In genomic region chr4:184757810-184758209, GRCh38 we compare ENCODE assay signal across 22 cellular contexts. TPM values are rescaled to one million over a fixed set of nuclear protein-coding genes. Genes with fewer than 3 reads are reported as not detected.
DNase-seq lines count a peak whose midpoint lies in the region; ATAC-seq and TF ChIP-seq lines count a peak whose summit lies in the region.
"Had no signal": no experiment of that assay in that cellular context is flagged by ENCODE, and none has a peak within 500 bp of the region (broad histone marks: within the 10 kb centered on the region; RNA-seq: fewer than 3 reads in every experiment).

No MANE protein-coding gene starts in this region.

- H3K36me3 Mint-ChIP-seq in activated T-cell treated with anti-CD3 and anti-CD28 coated beads, Interleukin-2, amount 50 U/mL, for 4 hours (ENCODE audit: insufficient read depth) = peaks cover 39% of the 10 kb centered on the region

- H3K4me3 ChIP-seq in cardiac fibroblast (replicated peaks in 1 of 2; ENCODE audit: low read depth in 2 of 2, low read length in 2 of 2) = no peak overlapping the region
- no peak overlapping the region for H3K4me3 ChIP-seq in vagina
- H3K4me3 ChIP-seq: GM12878, GM23248 had no signal

- DNase-seq in cardiac fibroblast (ENCODE audit: low read depth in 2 of 2) (peak; percentile 72 to 73), Right ventricle myocardium superior (no peak), omental fat pad (ENCODE audit: low spot score) (no peak), vagina (ENCODE audit: extremely low spot score in 2 of 2) (no peak), HK-2 (ENCODE audit: unreplicated experiment) (no peak)
- DNase-seq in activated T-cell treated with anti-CD3 and anti-CD28 coated beads, Interleukin-2, amount 50 U/mL, for 4 hours = no peak
- DNase-seq: activated CD4-positive, alpha-beta T cell treated with anti-CD3 and anti-CD28 coated beads for 4 hours; activated gamma-delta T cell; activated naive CD8-positive, alpha-beta T cell treated with anti-CD3 and anti-CD28 coated beads, Interleukin-2, amount 10 ng/mL, durations not matched to agents 7 days and 5 days; activated T-cell treated with anti-CD3 and anti-CD28 coated beads, Interleukin-2, amount 50 U/mL, for 1 hour; foreskin keratinocyte; GM23248; KG1; NCI-H1417 treated with DMSO at 0.1 percent for 48 hours; NCI-H774; occipital lobe; stimulated activated CD4-positive, alpha-beta T cell treated with anti-CD3 and anti-CD28 coated beads, Interleukin-2, amount 100 ng/mL, for 48 hours had no signal

- H3K4me3 Mint-ChIP-seq in activated T-cell treated with anti-CD3 and anti-CD28 coated beads, Interleukin-2, amount 50 U/mL, for 4 hours = no peak overlapping the region
- H3K4me3 Mint-ChIP-seq: activated naive CD8-positive, alpha-beta T cell treated with anti-CD3 and anti-CD28 coated beads, Interleukin-2, amount 10 ng/mL, durations not matched to agents 7 days and 5 days; CD14-positive monocyte; T-helper 2 cell treated with Interferon-gamma antibody and Interleukin-4, amounts not matched to agents 5 μg/mL and 100 μg/mL, for 36 hours had no signal

- ATAC-seq in Right ventricle myocardium superior (ENCODE audit: poor library complexity) (peak; percentile 68), omental fat pad (ENCODE audit: low FRiP score) (peak; percentile 41), HG02840 (IDR thresholded peaks at IDR 0.05; ENCODE audit: low FRiP score, unreplicated experiment) (no peak)
- no peak for ATAC-seq in activated T-cell treated with anti-CD3 and anti-CD28 coated beads, Interleukin-2, amount 50 U/mL, for 4 hours
- ATAC-seq: foreskin keratinocyte, GM12878, left lobe of liver had no signal

- TF ChIP-seq POLR2A in vagina (IDR thresholded peaks at IDR 0.05) = no peak

- H3K9me3 ChIP-seq in vagina = no peaks in the 10 kb centered on the region

- H3K27ac ChIP-seq in vagina = peak overlapping the region; percentile 1
- H3K27ac ChIP-seq: foreskin keratinocyte, GM23248 had no signal

- H3K36me3 ChIP-seq in vagina = peaks cover 0 to 42% of the 10 kb centered on the region in 2 donors

- H3K9me3 Mint-ChIP-seq in activated T-cell treated with anti-CD3 and anti-CD28 coated beads, Interleukin-2, amount 50 U/mL, for 4 hours = no peaks in the 10 kb centered on the region
- H3K9me3 Mint-ChIP-seq: activated naive CD8-positive, alpha-beta T cell treated with anti-CD3 and anti-CD28 coated beads, Interleukin-2, amount 10 ng/mL, durations not matched to agents 7 days and 5 days; T-helper 2 cell treated with Interferon-gamma antibody and Interleukin-4, amounts not matched to agents 5 μg/mL and 100 μg/mL, for 36 hours had no signal

- no peak for TF ChIP-seq CTCF in cardiac fibroblast (IDR thresholded peaks at IDR 0.05; ENCODE audit: low read depth, low read length)
- TF ChIP-seq CTCF in omental fat pad (IDR thresholded peaks at IDR 0.05) = no peak
- no peak for TF ChIP-seq CTCF in vagina (IDR thresholded peaks at IDR 0.05)

- no peaks in the 10 kb centered on the region for H3K27me3 Mint-ChIP-seq in activated T-cell treated with anti-CD3 and anti-CD28 coated beads, Interleukin-2, amount 50 U/mL, for 4 hours (ENCODE audit: low read depth)
- H3K27me3 Mint-ChIP-seq: activated naive CD8-positive, alpha-beta T cell treated with anti-CD3 and anti-CD28 coated beads, Interleukin-2, amount 10 ng/mL, durations not matched to agents 7 days and 5 days had no signal

- peaks cover 12% of the 10 kb centered on the region for H3K4me1 Mint-ChIP-seq in activated T-cell treated with anti-CD3 and anti-CD28 coated beads, Interleukin-2, amount 50 U/mL, for 4 hours (ENCODE audit: low read depth)

- intact Hi-C loops in Right ventricle myocardium superior (cut with DNase I) = no loop called here
- intact Hi-C loops in vagina (cut with DNase I) = no loop called here

- peaks cover 23% of the 10 kb centered on the region for H3K4me1 ChIP-seq in vagina

- no peaks in the 10 kb centered on the region for H3K27me3 ChIP-seq in vagina
- H3K27me3 ChIP-seq: foreskin keratinocyte had no signal

RNA-seq across cellular contexts. Expression of gene CENPU, which starts 23.9 kb away (rescaled TPM):
- total RNA-seq in Right ventricle myocardium superior = 1.7 TPM
- total RNA-seq in omental fat pad = 1 to 10 TPM; 1.3 to 4.6 (median 3.6) TPM
- total RNA-seq in vagina = 5.2 TPM
- 10 to 100 TPM; 27.9 to 31.4 (median 28.5) TPM for total RNA-seq in activated T-cell treated with anti-CD3 and anti-CD28 coated beads, Interleukin-2, amount 50 U/mL, for 4 hours

Comparison
In these comparisons a context has a peak if more than half of its experiments do, and no peak if none do; other contexts are left out.
1. DNase-seq: peak in cardiac fibroblast (2 of 2); none in Right ventricle myocardium superior (single experiment), omental fat pad (single experiment), vagina (0 of 2), HK-2 (single experiment) and activated T-cell treated with anti-CD3 and anti-CD28 coated beads, Interleukin-2, amount 50 U/mL, for 4 hours (single experiment).
2. ATAC-seq: peak in Right ventricle myocardium superior (single experiment) and omental fat pad (single experiment); none in HG02840 (single experiment) and activated T-cell treated with anti-CD3 and anti-CD28 coated beads, Interleukin-2, amount 50 U/mL, for 4 hours (0 of 2).